ENCODE assay signal across 8 cellular contexts in the genomic region with DNA sequence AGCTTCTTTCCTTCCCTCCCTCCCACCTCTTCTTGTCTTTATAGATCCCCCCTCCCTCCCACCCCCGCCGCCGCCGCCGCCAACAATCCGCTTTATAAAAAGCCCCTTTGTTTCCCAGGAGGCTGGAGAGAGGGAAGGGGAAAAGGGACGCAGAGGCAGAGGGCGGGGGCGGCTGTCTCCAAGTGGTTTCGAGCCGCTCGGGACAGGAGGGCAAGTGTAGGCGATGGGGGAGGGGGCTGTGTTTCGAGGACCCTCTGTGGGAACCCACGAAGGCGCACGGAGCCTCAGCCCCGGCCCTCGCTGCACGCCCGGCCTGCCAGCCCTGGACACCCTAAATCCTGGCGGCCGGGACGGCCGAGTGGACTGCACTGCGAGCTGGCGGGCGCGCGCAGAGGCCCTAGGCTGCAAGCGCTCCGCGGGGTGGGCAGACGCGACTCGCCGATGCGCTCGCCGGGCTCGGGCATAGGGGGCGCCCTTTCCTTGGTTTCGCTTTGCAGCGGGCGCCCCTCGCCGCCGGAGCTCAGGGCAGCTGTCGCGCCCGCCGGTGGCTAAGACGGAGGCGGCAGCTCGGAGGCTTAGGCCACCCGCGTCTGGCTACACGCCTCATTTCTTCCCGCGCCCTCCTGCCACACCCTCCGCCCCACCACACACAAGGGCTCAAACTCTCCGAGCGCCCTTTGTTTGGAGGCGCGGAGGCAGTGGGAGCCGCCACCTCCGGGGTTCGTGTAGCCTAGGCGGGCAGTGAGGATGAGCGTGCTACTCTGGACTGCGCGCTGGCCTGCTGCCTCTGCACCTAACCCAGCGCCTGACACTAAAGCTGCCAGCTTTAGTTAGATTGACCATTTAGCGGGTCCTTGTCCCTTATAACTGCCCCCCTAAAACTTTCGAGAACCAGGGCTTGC. TPM values are rescaled to one million over a fixed set of nuclear protein-coding genes. Genes with fewer than 3 reads are reported as not detected.
A peak's percentile ranks its signal among the peaks of the same experiment; 100 is the strongest.
DNase-seq lines count a peak whose midpoint lies in the region; ATAC-seq and TF ChIP-seq lines count a peak whose summit lies in the region.

No MANE protein-coding gene starts in this region.

- H3K4me1 ChIP-seq in mucosa of descending colon (ENCODE audit: low read depth), result peaks cover 14% of the 10 kb centered on the region

- ATAC-seq in esophagus mucosa, result peak; percentile 33
- peak; percentile 60 for ATAC-seq in mucosa of descending colon
- ATAC-seq in stimulated activated naive CD8-positive, alpha-beta T cell treated with anti-CD3 and anti-CD28 coated beads, Interleukin-15, amount 100 ng/mL, for 72 hours, result peak; percentile 45
- ATAC-seq in HG02981 (IDR thresholded peaks at IDR 0.05; ENCODE audit: unreplicated experiment), result no peak
- ATAC-seq in GM21515 (IDR thresholded peaks at IDR 0.05; ENCODE audit: unreplicated experiment), result no peak

- no peaks in the 10 kb centered on the region for H3K9me3 ChIP-seq in mucosa of descending colon

- peaks cover 38% of the 10 kb centered on the region for H3K4me1 Mint-ChIP-seq in stimulated activated naive CD8-positive, alpha-beta T cell treated with anti-CD3 and anti-CD28 coated beads, Interleukin-15, amount 100 ng/mL, for 72 hours

- DNase-seq in NCI-H748 (lab: John Stamatoyannopoulos, UW; ENCODE audit: unreplicated experiment) (peak; percentile 70), activated T-cell treated with anti-CD3 and anti-CD28 coated beads for 1 hour (ENCODE audit: low read depth) (peak; percentile 45), mucosa of descending colon (peak; percentile 55 to 74 (median 68))
- DNase-seq in stimulated activated naive CD8-positive, alpha-beta T cell treated with anti-CD3 and anti-CD28 coated beads, Interleukin-15, amount 100 ng/mL, for 72 hours, result peak; percentile 64 to 66

- H3K4me3 ChIP-seq in GM12875 (ENCODE audit: low read depth, low read length) (peak overlapping the region; percentile 21), mucosa of descending colon (no peak overlapping the region)

- peaks cover 27% of the 10 kb centered on the region for H3K27me3 Mint-ChIP-seq in stimulated activated naive CD8-positive, alpha-beta T cell treated with anti-CD3 and anti-CD28 coated beads, Interleukin-15, amount 100 ng/mL, for 72 hours

- peak overlapping the region; percentile 84 to 87 for H3K4me3 Mint-ChIP-seq in stimulated activated naive CD8-positive, alpha-beta T cell treated with anti-CD3 and anti-CD28 coated beads, Interleukin-15, amount 100 ng/mL, for 72 hours

- H3K36me3 ChIP-seq in mucosa of descending colon (ENCODE audit: low read depth), result no peaks in the 10 kb centered on the region

- no peaks in the 10 kb centered on the region for H3K9me3 Mint-ChIP-seq in stimulated activated naive CD8-positive, alpha-beta T cell treated with anti-CD3 and anti-CD28 coated beads, Interleukin-15, amount 100 ng/mL, for 72 hours

- H3K27ac Mint-ChIP-seq in stimulated activated naive CD8-positive, alpha-beta T cell treated with anti-CD3 and anti-CD28 coated beads, Interleukin-15, amount 100 ng/mL, for 72 hours, result peak overlapping the region in 1 of 2 donors; percentile 65

- intact Hi-C loops in mucosa of descending colon (cut with DNase I, micrococcal nuclease), result no loop called here

- 0 out of 2 replicates have a peak, but pooled peaks have one; percentile 24 for TF ChIP-seq CTCF in GM12875 (IDR thresholded peaks at IDR 0.05; ENCODE audit: borderline replicate concordance, insufficient read depth, low read depth, low read length)
- no peak for TF ChIP-seq CTCF in mucosa of descending colon (IDR thresholded peaks at IDR 0.05)

RNA-seq across cellular contexts. Expression of gene MAMLD1, which starts 2.2 kb away (rescaled TPM):
- total RNA-seq in esophagus mucosa (0.76 TPM), mucosa of descending colon (1 to 10 TPM in 2 of 3 donors, under 1 TPM in 1; 0.69 to 4.5 (median 1.0) TPM)

Comparison
In these comparisons a context has a peak if more than half of its experiments do, and no peak if none do; other contexts are left out.
1. ATAC-seq: peak in esophagus mucosa (single experiment), mucosa of descending colon (single experiment) and stimulated activated naive CD8-positive, alpha-beta T cell treated with anti-CD3 and anti-CD28 coated beads, Interleukin-15, amount 100 ng/mL, for 72 hours (single experiment); none in HG02981 (single experiment) and GM21515 (single experiment).
2. Peak in every context shown above with its lines, with median percentiles within 50 percentile points of each other: DNase-seq.